8 cellular contexts compared by ENCODE assay signal in genomic region chr22:41543854-41544670, GRCh38. TPM values are rescaled to one million over a fixed set of nuclear protein-coding genes. Genes with fewer than 3 reads are reported as not detected.
A peak's percentile ranks its signal among the peaks of the same experiment; 100 is the strongest.
DNase-seq lines count a peak whose midpoint lies in the region; ATAC-seq and TF ChIP-seq lines count a peak whose summit lies in the region.

A gene with protein sequence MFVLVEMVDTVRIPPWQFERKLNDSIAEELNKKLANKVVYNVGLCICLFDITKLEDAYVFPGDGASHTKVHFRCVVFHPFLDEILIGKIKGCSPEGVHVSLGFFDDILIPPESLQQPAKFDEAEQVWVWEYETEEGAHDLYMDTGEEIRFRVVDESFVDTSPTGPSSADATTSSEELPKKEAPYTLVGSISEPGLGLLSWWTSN (minus strand): TSS chr22:41544470. CDS start chr22:41544101, 369 bp downstream.

- H3K9me3 Mint-ChIP-seq in Calu3 (ENCODE audit: low read depth, unreplicated experiment) (no peaks in the 10 kb centered on the region), endodermal cell (no peaks in the 10 kb centered on the region)
- no peaks in the 10 kb centered on the region for H3K9me3 Mint-ChIP-seq in activated CD8-positive, alpha-beta memory T cell treated with anti-CD3 and anti-CD28 coated beads, Interleukin-2, amount 10 ng/mL, durations not matched to agents 7 days and 5 days (ENCODE audit: low read depth)

- intact Hi-C loops in Calu3 (cut with micrococcal nuclease; ENCODE audit: unreplicated experiment) = no loop called here

- CTCF ChIA-PET in Calu3 (lab: Charles Lee) = interaction anchor here (0.8 to 1.4 kb wide), 5 partner anchors 12 to 53 kb away, joined by 3 to 11 read pairs (median 4); partner anchors contain the start of genes CSDC2 and PMM1
- CTCF ChIA-PET in activated CD8-positive, alpha-beta memory T cell treated with anti-CD3 and anti-CD28 coated beads, Interleukin-2, amount 10 ng/mL, durations not matched to agents 7 days and 5 days (lab: Charles Lee) = interaction anchor here (0.6 to 3.0 kb wide), 15 partner anchors 17 to 163 kb away, joined by 3 to 10 read pairs (median 3); partner anchors contain the start of genes ACO2, PHF5A, PMM1 and TEF

- H3K27me3 Mint-ChIP-seq in Calu3 (ENCODE audit: unreplicated experiment) (no peaks in the 10 kb centered on the region), endodermal cell (ENCODE audit: insufficient read depth) (peaks cover 6% of the 10 kb centered on the region)
- H3K27me3 Mint-ChIP-seq in activated CD8-positive, alpha-beta memory T cell treated with anti-CD3 and anti-CD28 coated beads, Interleukin-2, amount 10 ng/mL, durations not matched to agents 7 days and 5 days = no peaks in the 10 kb centered on the region

- H3K9me3 ChIP-seq in HUES48 (ENCODE audit: control insufficient read depth, insufficient read depth, low read length) = no peaks in the 10 kb centered on the region
- H3K9me3 ChIP-seq in NT2/D1 (ENCODE audit: insufficient read depth, low read length) = no peaks in the 10 kb centered on the region
- no peaks in the 10 kb centered on the region for H3K9me3 ChIP-seq in endodermal cell (ENCODE audit: control insufficient read depth, low read length)

- H3K4me1 Mint-ChIP-seq in Calu3 (ENCODE audit: low read depth, unreplicated experiment) = peaks cover 35% of the 10 kb centered on the region
- H3K4me1 Mint-ChIP-seq in activated CD8-positive, alpha-beta memory T cell treated with anti-CD3 and anti-CD28 coated beads, Interleukin-2, amount 10 ng/mL, durations not matched to agents 7 days and 5 days = peaks cover 40% of the 10 kb centered on the region
- peaks cover 25% of the 10 kb centered on the region for H3K4me1 Mint-ChIP-seq in endodermal cell

- H3K27ac ChIP-seq in HUES48 (ENCODE audit: low read depth, low read length) = peak within 1 kb of the TSS; percentile 63
- peak within 1 kb of the TSS; percentile 79 for H3K27ac ChIP-seq in endodermal cell (ENCODE audit: low read depth, low read length)

- WGBS in endodermal cell (ENCODE audit: insufficient coverage in 1 of 2, insufficient read length in 1 of 2), 2 experiments = 1% methylated on average over 25 to 80 of the region's 80 CpGs

- H3K27ac Mint-ChIP-seq in Calu3 (ENCODE audit: unreplicated experiment) (peak within 1 kb of the TSS; percentile 89), endodermal cell (peak within 1 kb of the TSS; percentile 96)
- H3K27ac Mint-ChIP-seq in activated CD8-positive, alpha-beta memory T cell treated with anti-CD3 and anti-CD28 coated beads, Interleukin-2, amount 10 ng/mL, durations not matched to agents 7 days and 5 days = peak within 1 kb of the TSS; percentile 92

- TF ChIP-seq CTCF in Calu3 (IDR thresholded peaks at IDR 0.05; ENCODE audit: unreplicated experiment) = peak; percentile 59
- TF ChIP-seq CTCF in endodermal cell (conservative IDR thresholded peaks at IDR 0.05) = peak; percentile 60

- H3K4me3 Mint-ChIP-seq in Calu3 (ENCODE audit: low read depth, unreplicated experiment) (peak within 1 kb of the TSS; percentile 99), endodermal cell (peak within 1 kb of the TSS; percentile 88)
- H3K4me3 Mint-ChIP-seq in activated CD8-positive, alpha-beta memory T cell treated with anti-CD3 and anti-CD28 coated beads, Interleukin-2, amount 10 ng/mL, durations not matched to agents 7 days and 5 days = peak within 1 kb of the TSS; percentile 93

- H3K36me3 ChIP-seq in HUES48 (ENCODE audit: control insufficient read depth, insufficient read depth, low read length) (peaks cover 15% of the 10 kb centered on the region), NT2/D1 (ENCODE audit: insufficient read depth, insufficient read length, low read length) (peaks cover 31% of the 10 kb centered on the region), endodermal cell (ENCODE audit: control insufficient read depth, insufficient read depth, low read length) (peaks cover 10% of the 10 kb centered on the region)

- H3K4me1 ChIP-seq in HUES48 (ENCODE audit: control insufficient read depth, insufficient read depth, low read length) (peaks cover 7% of the 10 kb centered on the region), NT2/D1 (ENCODE audit: insufficient read depth, insufficient read length) (no peaks in the 10 kb centered on the region), endodermal cell (ENCODE audit: control insufficient read depth, insufficient read depth, low read length) (no peaks in the 10 kb centered on the region)

- H3K4me3 ChIP-seq in HUES48 (ENCODE audit: low read depth, low read length) = peak within 1 kb of the TSS; percentile 84
- peak within 1 kb of the TSS; percentile 92 for H3K4me3 ChIP-seq in NT2/D1 (ENCODE audit: insufficient read length, low read depth)
- peak within 1 kb of the TSS; percentile 86 for H3K4me3 ChIP-seq in endodermal cell (ENCODE audit: low read length)

- H3K36me3 Mint-ChIP-seq in Calu3 (ENCODE audit: insufficient read depth, unreplicated experiment) = peaks cover 40% of the 10 kb centered on the region
- H3K36me3 Mint-ChIP-seq in activated CD8-positive, alpha-beta memory T cell treated with anti-CD3 and anti-CD28 coated beads, Interleukin-2, amount 10 ng/mL, durations not matched to agents 7 days and 5 days = peaks cover 2% of the 10 kb centered on the region
- peaks cover 15% of the 10 kb centered on the region for H3K36me3 Mint-ChIP-seq in endodermal cell (ENCODE audit: low read depth)

- H3K9ac ChIP-seq in HUES48 (ENCODE audit: low read depth, low read length) = peak within 1 kb of the TSS; percentile 81
- H3K9ac ChIP-seq in NT2/D1 (ENCODE audit: insufficient read length, low read depth) = peak within 1 kb of the TSS; percentile 93
- peak within 1 kb of the TSS; percentile 71 for H3K9ac ChIP-seq in endodermal cell (ENCODE audit: extremely low read depth, low read length, poor library complexity, severe bottlenecking)

- DNase-seq in Calu3 = peak; percentile 98
- DNase-seq in NT2/D1 (ENCODE audit: low read depth, low spot score) = peak; percentile 91
- peak; percentile 98 for DNase-seq in activated CD8-positive, alpha-beta memory T cell treated with anti-CD3 and anti-CD28 coated beads, Interleukin-2, amount 10 ng/mL, durations not matched to agents 7 days and 5 days
- peak; percentile 99 for DNase-seq in endodermal cell
- peak; percentile 99 for DNase-seq in mesenteric fat pad (ENCODE audit: low spot score)
- peak; percentile 85 for DNase-seq in stimulated activated CD8-positive, alpha-beta memory T cell treated with anti-CD3 and anti-CD28 coated beads, Interleukin-15, amount 100 ng/mL, for 24 hours (ENCODE audit: low read depth)

- ATAC-seq in GM21381 (IDR thresholded peaks at IDR 0.05; ENCODE audit: unreplicated experiment) = peak; percentile 97
- ATAC-seq in activated CD8-positive, alpha-beta memory T cell treated with anti-CD3 and anti-CD28 coated beads, Interleukin-2, amount 10 ng/mL, durations not matched to agents 7 days and 5 days = peak; percentile 98

- TSS peak; percentile 65 for BruUV-seq in Calu3 (replicated peaks; lab: Mats Ljungman, UMichigan)

- H3K27me3 ChIP-seq in HUES48 (ENCODE audit: control insufficient read depth, insufficient read depth, low read length) = no peaks in the 10 kb centered on the region
- no peaks in the 10 kb centered on the region for H3K27me3 ChIP-seq in NT2/D1 (ENCODE audit: insufficient read depth, insufficient read length)
- no peaks in the 10 kb centered on the region for H3K27me3 ChIP-seq in endodermal cell (ENCODE audit: control insufficient read depth, insufficient read depth, low read length, poor library complexity, severe bottlenecking)

RNA-seq across cellular contexts. Expression of the gene that starts here (rescaled TPM):
- total RNA-seq in Calu3 (2022) (49.7 and 53.8 TPM in 2 replicates), endodermal cell (10 to 100 TPM; 30.1 to 32.6 TPM), mesenteric fat pad (57.5 TPM)
- 10 to 100 TPM; 32.4 to 43.7 TPM for total RNA-seq in activated CD8-positive, alpha-beta memory T cell treated with anti-CD3 and anti-CD28 coated beads, Interleukin-2, amount 10 ng/mL, durations not matched to agents 7 days and 5 days
- 19.1 TPM for polyA plus RNA-seq in endodermal cell (2013, experiment 1 of 2)
- polyA plus RNA-seq in endodermal cell (2013, experiment 2 of 2) = 20.1 TPM

Comparison
In these comparisons a context has a peak if more than half of its experiments do, and no peak if none do; other contexts are left out.
1. Peak in every context shown above with its lines: DNase-seq, ATAC-seq, H3K4me3 ChIP-seq and H3K27ac ChIP-seq.